In genomic region chr6:137751768-137752560, GRCh38 we compare ENCODE assay signal across 21 cellular contexts.
DNase-seq lines count a peak whose midpoint lies in the region; ATAC-seq, FAIRE-seq and TF ChIP-seq lines count a peak whose summit lies in the region.
"Had no signal": no experiment of that assay in that cellular context is flagged by ENCODE, and none has a peak within 500 bp of the region (broad histone marks: within the 10 kb centered on the region; RNA-seq: fewer than 3 reads in every experiment).

No MANE protein-coding gene starts in this region.

- H4K20me1 ChIP-seq in K562 (replicated peaks; ENCODE audit: control insufficient read depth, insufficient read depth, low read length), result no peaks in the 10 kb centered on the region

- no TSS peak for BruUV-seq in K562 (replicated peaks; lab: Mats Ljungman, UMichigan)

- intact Hi-C loops in K562 (cut with micrococcal nuclease) (no loop called here), Right ventricle myocardium inferior (cut with DNase I) (no loop called here)

- peaks cover 6 to 12% of the 10 kb centered on the region in 2 experiments; a peak in 4 of 5 replicates for H3K27me3 ChIP-seq in K562 (ENCODE audit: control insufficient read depth in 2 of 2, insufficient read depth in 2 of 2, low read length in 2 of 2)
- H3K27me3 ChIP-seq: BE2C, SJCRH30 had no signal

- no peak overlapping the region for H3K4me2 ChIP-seq in K562 (ENCODE audit: insufficient read depth, low read length)
- H3K4me2 ChIP-seq: PC-9 had no signal

- FAIRE-seq in K562 (lab: Jason Lieb, UNC), result no peak
- FAIRE-seq: A204.1 had no signal

- no peak for TF ChIP-seq RAD21 in K562 (CRISPR knock-in tag; conservative IDR thresholded peaks at IDR 0.05 in 1 of 2, IDR thresholded peaks at IDR 0.05 in 1 of 2)

- H2AFZ ChIP-seq in K562 (ENCODE audit: low read depth, low read length), result peak overlapping the region; percentile 17; the same call in 1 of the 2 replicates
- H2AFZ ChIP-seq: PC-9 had no signal

- H3K27ac Mint-ChIP-seq in stimulated activated effector memory CD8-positive, alpha-beta T cell treated with anti-CD3 and anti-CD28 coated beads, Interleukin-12 subunit alpha, Interleukin-12 subunit beta, amount 100 ng/mL, for 72 hours, result peak overlapping the region; percentile 14
- H3K27ac Mint-ChIP-seq: CD4-positive, alpha-beta T cell had no signal

- TF ChIP-seq CTCF in K562 (IDR thresholded peaks at IDR 0.05 in 2 of 3, conservative IDR thresholded peaks at IDR 0.05 in 1 of 3; ENCODE audit: insufficient read depth in 2 of 3, low read depth in 1 of 3, low read length in 3 of 3), result no peak

- no peaks in the 10 kb centered on the region for H3K4me1 Mint-ChIP-seq in stimulated activated effector memory CD8-positive, alpha-beta T cell treated with anti-CD3 and anti-CD28 coated beads, Interleukin-12 subunit alpha, Interleukin-12 subunit beta, amount 100 ng/mL, for 72 hours

- H3K27ac ChIP-seq in K562 (ENCODE audit: extremely low read depth, low read depth, low read length), result no peak overlapping the region
- H3K27ac ChIP-seq: PC-9, RWPE1, SJCRH30 had no signal

- peak; percentile 42; the same call in 2 of the 3 replicates for ATAC-seq in K562
- ATAC-seq in stimulated activated effector memory CD8-positive, alpha-beta T cell treated with anti-CD3 and anti-CD28 coated beads, Interleukin-12 subunit alpha, Interleukin-12 subunit beta, amount 100 ng/mL, for 72 hours, result no peak
- ATAC-seq in GM18909 (IDR thresholded peaks at IDR 0.05; ENCODE audit: poor library complexity, unreplicated experiment), result no peak
- no peak for ATAC-seq in Right ventricle myocardium inferior

- H3K9ac ChIP-seq in K562 (ENCODE audit: insufficient read depth in 1 of 2, low read depth in 2 of 2, low read length in 2 of 2), result peak overlapping the region in 1 of 2 experiments; percentile 7; a peak in 1 of 4 replicates

- 30% methylated on average over 8 of the region's 8 CpGs for WGBS in K562 (ENCODE audit: insufficient coverage, low coverage, missing lambda C conversion rate)

- no peak overlapping the region for H3K4me3 ChIP-seq in K562
- H3K4me3 ChIP-seq: PC-9, SJCRH30 had no signal

- H3K9me3 Mint-ChIP-seq in stimulated activated effector memory CD8-positive, alpha-beta T cell treated with anti-CD3 and anti-CD28 coated beads, Interleukin-12 subunit alpha, Interleukin-12 subunit beta, amount 100 ng/mL, for 72 hours, result no peaks in the 10 kb centered on the region
- H3K9me3 Mint-ChIP-seq: CD4-positive, alpha-beta T cell had no signal

- no peak for TF ChIP-seq POLR2A in K562 (conservative IDR thresholded peaks at IDR 0.05)

- DNase-seq in NCI-H2196 (lab: John Stamatoyannopoulos, UW; ENCODE audit: unreplicated experiment) (peak; percentile 41), NCI-H2196 treated with DMSO at 0.1 percent for 48 hours (lab: John Stamatoyannopoulos, UW; ENCODE audit: unreplicated experiment) (no peak), NCI-H2081 treated with DMSO at 0.1 percent for 48 hours (lab: John Stamatoyannopoulos, UW) (peak; percentile 20), K562 (ENCODE audit: extremely low read depth in 1 of 4, low spot score in 3 of 4) (no peak), Right ventricle myocardium inferior (ENCODE audit: missing footprints) (no peak)
- DNase-seq in stimulated activated effector memory CD8-positive, alpha-beta T cell treated with anti-CD3 and anti-CD28 coated beads, Interleukin-12 subunit alpha, Interleukin-12 subunit beta, amount 100 ng/mL, for 72 hours (ENCODE audit: low spot score in 2 of 2), result no peak
- no peak for DNase-seq in stimulated activated CD4-positive, alpha-beta T cell treated with anti-CD3 and anti-CD28 coated beads, Interleukin-12 subunit alpha, Interleukin-12 subunit beta, amount 100 ng/mL, for 4 hours
- DNase-seq: BE2C; CD4-positive, alpha-beta T cell; DMS153; GDM1; GOT3; NCI-H1436; NCI-H2029 treated with DMSO at 0.1 percent for 48 hours; NCI-H446 treated with DMSO at 0.1 percent for 48 hours; NCI-H774; PC-9; SJCRH30 had no signal

- no peaks in the 10 kb centered on the region for H3K36me3 Mint-ChIP-seq in stimulated activated effector memory CD8-positive, alpha-beta T cell treated with anti-CD3 and anti-CD28 coated beads, Interleukin-12 subunit alpha, Interleukin-12 subunit beta, amount 100 ng/mL, for 72 hours

- in situ Hi-C loops in K562 (cut with MboI), result no loop called here

- TF ChIP-seq EP300 in K562 (IDR thresholded peaks at IDR 0.05; ENCODE audit: low read length), result no peak

- no peaks in the 10 kb centered on the region for H3K79me2 ChIP-seq in K562 (ENCODE audit: control insufficient read depth, insufficient read depth, low read length)

- no peaks in the 10 kb centered on the region for H3K9me1 ChIP-seq in K562 (ENCODE audit: control insufficient read depth, insufficient read depth, low read length)

- H3K9me3 ChIP-seq in K562 (replicated peaks; ENCODE audit: control insufficient read depth, insufficient read depth, low read depth, low read length), result no peaks in the 10 kb centered on the region
- H3K9me3 ChIP-seq: BE2C, SJCRH30 had no signal

- POLR2A ChIA-PET in K562 (lab: Yijun Ruan, JAX), result interaction anchor here (1.1 to 2.5 kb wide), 3 partner anchors 9 to 31 kb away, joined by 3 to 8 read pairs (median 6); no protein-coding TSS in a partner anchor

- CTCF ChIA-PET in K562 (lab: Yijun Ruan, JAX; ENCODE audit: low intra/inter-chr PET ratio), result no interaction called here

- no peaks in the 10 kb centered on the region for H3K36me3 ChIP-seq in K562 (ENCODE audit: control insufficient read depth, insufficient read depth, low read length)
- H3K36me3 ChIP-seq: BE2C, SJCRH30 had no signal

- H3K4me3 Mint-ChIP-seq in stimulated activated effector memory CD8-positive, alpha-beta T cell treated with anti-CD3 and anti-CD28 coated beads, Interleukin-12 subunit alpha, Interleukin-12 subunit beta, amount 100 ng/mL, for 72 hours, result no peak overlapping the region
- H3K4me3 Mint-ChIP-seq: CD4-positive, alpha-beta T cell had no signal

- no peaks in the 10 kb centered on the region; a peak in 2 of 5 replicates for H3K4me1 ChIP-seq in K562 (replicated peaks in 1 of 2; ENCODE audit: control insufficient read depth in 2 of 2, insufficient read depth in 2 of 2, low read length in 2 of 2)
- H3K4me1 ChIP-seq: BE2C, SJCRH30 had no signal

TF ChIP-seq in K562, 482 proteins besides CTCF, POLR2A, EP300 and RAD21:
- TF ChIP-seq GABPA (tag; conservative IDR thresholded peaks at IDR 0.05; ENCODE audit: low read depth), result 0 out of 2 replicates have a peak, but pooled peaks have one; percentile 45
- TF ChIP-seq KAT2B (IDR thresholded peaks at IDR 0.05; ENCODE audit: low read depth, low read length), result no peak
- TF ChIP-seq NBN (IDR thresholded peaks at IDR 0.05; ENCODE audit: low read depth), result no peak
- TF ChIP-seq CBX5 (IDR thresholded peaks at IDR 0.05; ENCODE audit: borderline replicate concordance, low read depth), result no peak
- TF ChIP-seq PCBP2 (IDR thresholded peaks at IDR 0.05; ENCODE audit: low read depth, low read length, poor library complexity, severe bottlenecking), result no peak
- TF ChIP-seq ZNF184 (CRISPR knock-in tag; IDR thresholded peaks at IDR 0.05), result no peak
- no peak for TF ChIP-seq SIN3B (IDR thresholded peaks at IDR 0.05; ENCODE audit: low read depth)

Comparison
In these comparisons a context has a peak if more than half of its experiments do, and no peak if none do; other contexts are left out.
1. DNase-seq: peak in NCI-H2196 (single experiment) and NCI-H2081 treated with DMSO at 0.1 percent for 48 hours (single experiment); none in NCI-H2196 treated with DMSO at 0.1 percent for 48 hours (single experiment), K562 (0 of 4), stimulated activated effector memory CD8-positive, alpha-beta T cell treated with anti-CD3 and anti-CD28 coated beads, Interleukin-12 subunit alpha, Interleukin-12 subunit beta, amount 100 ng/mL, for 72 hours (0 of 2), stimulated activated CD4-positive, alpha-beta T cell treated with anti-CD3 and anti-CD28 coated beads, Interleukin-12 subunit alpha, Interleukin-12 subunit beta, amount 100 ng/mL, for 4 hours (single experiment) and Right ventricle myocardium inferior (single experiment).